24 cellular contexts compared by ENCODE assay signal in the genomic region with DNA sequence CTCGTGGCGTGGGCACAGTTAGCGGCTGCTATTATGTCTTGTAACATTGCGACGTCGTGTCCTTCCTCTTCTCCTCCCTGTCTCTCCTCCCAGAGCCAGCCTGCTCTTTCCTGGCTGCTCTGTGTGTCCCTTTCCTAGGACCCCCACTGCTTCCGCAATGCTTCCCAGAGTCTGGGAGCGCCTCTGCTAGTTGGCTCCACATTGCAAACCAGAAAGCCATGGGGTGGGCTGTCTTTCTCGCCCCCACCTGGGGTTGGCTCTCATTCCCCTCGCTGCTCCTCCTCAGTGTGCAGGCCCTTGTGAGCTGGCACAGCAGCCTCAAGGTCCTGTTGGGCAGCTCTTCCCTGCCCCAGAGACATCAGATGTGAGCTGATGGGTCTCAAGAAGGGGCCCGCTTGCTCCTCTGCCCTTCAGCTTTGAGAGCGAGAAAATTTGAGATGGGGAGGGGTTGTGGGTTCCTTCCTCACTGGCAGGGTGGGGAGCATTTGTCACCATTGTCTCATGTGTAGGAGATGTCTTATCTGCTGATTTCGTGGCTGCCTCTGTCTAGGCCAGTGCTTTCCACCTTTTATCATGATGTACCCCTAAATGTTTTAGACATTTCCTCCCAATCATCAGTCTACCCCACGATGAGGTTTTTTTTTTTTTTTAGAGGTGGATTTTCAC. TPM values are rescaled to one million over a fixed set of nuclear protein-coding genes. Genes with fewer than 3 reads are reported as not detected.
"Had no signal": no experiment of that assay in that cellular context is flagged by ENCODE, and none has a peak within 500 bp of the region (broad histone marks: within the 10 kb centered on the region; RNA-seq: fewer than 3 reads in every experiment).

No MANE protein-coding gene starts in this region.

- ATAC-seq: activated CD8-positive, alpha-beta memory T cell treated with anti-CD3 and anti-CD28 coated beads, Interleukin-2, amount 10 ng/mL, durations not matched to agents 7 days and 5 days; gastroesophageal sphincter; mucosa of descending colon; naive thymus-derived CD4-positive, alpha-beta T cell; right lobe of liver had no signal

- H3K9ac ChIP-seq: parathyroid adenoma had no signal

- H3K27me3 ChIP-seq: brain microvascular endothelial cell, right lobe of liver, thyroid gland had no signal

- H3K79me2 ChIP-seq: parathyroid adenoma had no signal

- H3K9me3 Mint-ChIP-seq: activated B cell treated with CpG ODN at 0.5 μM for 24 hours; activated CD4-positive, alpha-beta memory T cell treated with anti-CD3 and anti-CD28 coated beads, Interleukin-2, amount 10 ng/mL, durations not matched to agents 7 days and 5 days; activated naive CD8-positive, alpha-beta T cell treated with anti-CD3 and anti-CD28 coated beads, Interleukin-2, amount 10 ng/mL, durations not matched to agents 7 days and 5 days; activated T-helper 2 cell treated with anti-CD3 and anti-CD28 coated beads, Interferon-gamma antibody, Interleukin-2, Interleukin-4, amounts not matched to agents 10 μg/mL and 5 μg/mL and 100 μg/mL, durations not matched to agents 14 hours and 24 hours and 36 hours; T-helper 1 cell treated with Interleukin-12 subunit alpha and Interleukin-12 subunit beta and Interleukin-4 antibody, amounts not matched to agents 30 μg/mL and 1 μg/mL, for 36 hours had no signal

- H3K4me3 ChIP-seq: colonic mucosa, esophagus muscularis mucosa, gastroesophageal sphincter, heart right ventricle, left ventricle myocardium inferior, mucosa of descending colon, right lobe of liver, spleen, thyroid gland had no signal

- H3K4me1 ChIP-seq: colonic mucosa, parathyroid adenoma had no signal

- H3K36me3 Mint-ChIP-seq: activated CD8-positive, alpha-beta memory T cell treated with anti-CD3 and anti-CD28 coated beads, Interleukin-2, amount 10 ng/mL, durations not matched to agents 7 days and 5 days; activated naive CD8-positive, alpha-beta T cell treated with anti-CD3 and anti-CD28 coated beads, Interleukin-2, amount 10 ng/mL, durations not matched to agents 7 days and 5 days; naive thymus-derived CD4-positive, alpha-beta T cell had no signal

- H3K36me3 ChIP-seq: brain microvascular endothelial cell, colonic mucosa, esophagus muscularis mucosa, gastroesophageal sphincter, heart right ventricle, left ventricle myocardium inferior, right lobe of liver, spleen, thyroid gland had no signal

- DNase-seq: activated B cell treated with CpG ODN at 0.5 μM for 24 hours; activated CD4-positive, alpha-beta memory T cell treated with anti-CD3 and anti-CD28 coated beads, Interleukin-2, amount 10 ng/mL, durations not matched to agents 7 days and 5 days; activated CD4-positive, alpha-beta T cell treated with anti-CD3 and anti-CD28 coated beads for 4 hours; activated CD8-positive, alpha-beta memory T cell treated with anti-CD3 and anti-CD28 coated beads, Interleukin-2, amount 10 ng/mL, durations not matched to agents 7 days and 5 days; activated naive CD4-positive, alpha-beta T cell treated with Interleukin-2 at 50 U/mL for 16 hours; activated naive CD8-positive, alpha-beta T cell treated with anti-CD3 and anti-CD28 coated beads, Interleukin-2, amount 10 ng/mL, durations not matched to agents 7 days and 5 days; amygdala; brain microvascular endothelial cell; central memory CD4-positive, alpha-beta T cell; colonic mucosa; heart right ventricle; left ventricle myocardium inferior; mucosa of descending colon; naive thymus-derived CD4-positive, alpha-beta T cell; right lobe of liver; spleen; stimulated activated CD4-positive, alpha-beta T cell treated with anti-CD3 and anti-CD28 coated beads, Interleukin-4, amount 100 ng/mL, for 4 hours; stimulated activated naive CD4-positive, alpha-beta T cell; thyroid gland had no signal

- H3K27ac ChIP-seq: brain microvascular endothelial cell, colonic mucosa, esophagus muscularis mucosa, gastroesophageal sphincter, left ventricle myocardium inferior, parathyroid adenoma, right lobe of liver, spleen, thyroid gland had no signal

- H3K27ac Mint-ChIP-seq: activated B cell treated with CpG ODN at 0.5 μM for 24 hours; activated CD4-positive, alpha-beta memory T cell treated with anti-CD3 and anti-CD28 coated beads, Interleukin-2, amount 10 ng/mL, durations not matched to agents 7 days and 5 days; activated CD8-positive, alpha-beta memory T cell treated with anti-CD3 and anti-CD28 coated beads, Interleukin-2, amount 10 ng/mL, durations not matched to agents 7 days and 5 days; activated naive CD8-positive, alpha-beta T cell treated with anti-CD3 and anti-CD28 coated beads, Interleukin-2, amount 10 ng/mL, durations not matched to agents 7 days and 5 days; activated T-helper 2 cell treated with anti-CD3 and anti-CD28 coated beads, Interferon-gamma antibody, Interleukin-2, Interleukin-4, amounts not matched to agents 10 μg/mL and 5 μg/mL and 100 μg/mL, durations not matched to agents 14 hours and 24 hours and 36 hours; naive thymus-derived CD4-positive, alpha-beta T cell; T-helper 1 cell treated with Interleukin-12 subunit alpha and Interleukin-12 subunit beta and Interleukin-4 antibody, amounts not matched to agents 30 μg/mL and 1 μg/mL, for 36 hours had no signal

- H3K4me3 Mint-ChIP-seq: activated B cell treated with CpG ODN at 0.5 μM for 24 hours; activated CD4-positive, alpha-beta memory T cell treated with anti-CD3 and anti-CD28 coated beads, Interleukin-2, amount 10 ng/mL, durations not matched to agents 7 days and 5 days; activated CD8-positive, alpha-beta memory T cell treated with anti-CD3 and anti-CD28 coated beads, Interleukin-2, amount 10 ng/mL, durations not matched to agents 7 days and 5 days; activated naive CD8-positive, alpha-beta T cell treated with anti-CD3 and anti-CD28 coated beads, Interleukin-2, amount 10 ng/mL, durations not matched to agents 7 days and 5 days; naive thymus-derived CD4-positive, alpha-beta T cell; T-helper 1 cell treated with Interleukin-12 subunit alpha and Interleukin-12 subunit beta and Interleukin-4 antibody, amounts not matched to agents 30 μg/mL and 1 μg/mL, for 36 hours had no signal

- H2AFZ ChIP-seq: parathyroid adenoma had no signal

- H3K9me3 ChIP-seq: colonic mucosa, esophagus muscularis mucosa, gastroesophageal sphincter, heart right ventricle, left ventricle myocardium inferior, mucosa of descending colon, right lobe of liver, spleen, thyroid gland had no signal

RNA-seq across cellular contexts. Expression of gene ADAMTS14, which starts 3.3 kb away (rescaled TPM):
- total RNA-seq: activated CD4-positive, alpha-beta memory T cell treated with anti-CD3 and anti-CD28 coated beads, Interleukin-2, amount 10 ng/mL, durations not matched to agents 7 days and 5 days; activated naive CD8-positive, alpha-beta T cell treated with anti-CD3 and anti-CD28 coated beads, Interleukin-2, amount 10 ng/mL, durations not matched to agents 7 days and 5 days; thyroid gland had no signal
- polyA plus RNA-seq: naive thymus-derived CD4-positive, alpha-beta T cell had no signal
